ENCODE assay signal across 10 cellular contexts in genomic region chr6:26184492-26184891, GRCh38.
DNase-seq lines count a peak whose midpoint lies in the region; ATAC-seq, FAIRE-seq and TF ChIP-seq lines count a peak whose summit lies in the region.
"Had no signal": no experiment of that assay in that cellular context is flagged by ENCODE, and none has a peak within 500 bp of the region (broad histone marks: within the 10 kb centered on the region; RNA-seq: fewer than 3 reads in every experiment).

No MANE protein-coding gene starts in this region.

- intact Hi-C loops in Panc1 (cut with micrococcal nuclease; ENCODE audit: unreplicated experiment) (loop anchor here (10.0 kb wide), 1 partner anchor 100 kb away; a partner anchor contains a TSS), endothelial cell of umbilical vein (cut with micrococcal nuclease) (no loop called here)

- H3K9me3 Mint-ChIP-seq in CD8-positive, alpha-beta memory T cell: peaks cover 0 to 3% (median 0%) of the 10 kb centered on the region in 5 donors
- H3K9me3 Mint-ChIP-seq in osteocyte (ENCODE audit: unreplicated experiment): no peaks in the 10 kb centered on the region

- BruUV-seq in Panc1 (replicated peaks; lab: Mats Ljungman, UMichigan): no TSS peak
- BruUV-seq in endothelial cell of umbilical vein (replicated peaks; lab: Mats Ljungman, UMichigan): no TSS peak

- peak overlapping the region; percentile 95 for H3K4me2 ChIP-seq in endothelial cell of umbilical vein (ENCODE audit: insufficient read depth, low read length)

- H3K4me1 Mint-ChIP-seq in CD8-positive, alpha-beta memory T cell: peaks cover 46 to 58% (median 49%) of the 10 kb centered on the region in 3 donors
- H3K4me1 Mint-ChIP-seq in osteocyte (ENCODE audit: unreplicated experiment): peaks cover 26% of the 10 kb centered on the region

- peak overlapping the region in 7 of 8 donors; percentile 71 to 99 (median 97) for H3K27ac Mint-ChIP-seq in CD8-positive, alpha-beta memory T cell
- H3K27ac Mint-ChIP-seq in osteocyte (ENCODE audit: unreplicated experiment): peak overlapping the region; percentile 94

- H3K9me3 ChIP-seq in CD8-positive, alpha-beta memory T cell (ENCODE audit: low read length): no peaks in the 10 kb centered on the region
- no peaks in the 10 kb centered on the region for H3K9me3 ChIP-seq in Panc1 (ENCODE audit: control insufficient read depth, insufficient read depth, low read depth, low read length)
- no peaks in the 10 kb centered on the region for H3K9me3 ChIP-seq in endothelial cell of umbilical vein (replicated peaks; ENCODE audit: control insufficient read depth, insufficient read depth, low read length)

- no peak overlapping the region for H3K9ac ChIP-seq in endothelial cell of umbilical vein (replicated peaks; ENCODE audit: extremely low read depth, insufficient read depth, low read length)

- POLR2A ChIA-PET in CD8-positive, alpha-beta memory T cell (lab: Charles Lee): interaction anchor here (0.7 to 4.3 kb wide), 12 partner anchors 9 to 963 kb away, joined by 4 to 133 read pairs (median 26); a partner anchor contains a TSS
- POLR2A ChIA-PET in Panc1 (lab: Charles Lee) (interaction anchor here (0.7 to 2.1 kb wide), 2 partner anchors 32 to 963 kb away, joined by 8 to 9 read pairs; a partner anchor contains a TSS), endothelial cell of umbilical vein (lab: Charles Lee) (interaction anchor here (0.6 to 3.0 kb wide), 6 partner anchors 12 to 60 kb away, joined by 3 to 60 read pairs (median 28); a partner anchor contains a TSS)

- no peaks in the 10 kb centered on the region for H3K79me2 ChIP-seq in endothelial cell of umbilical vein (ENCODE audit: control insufficient read depth, insufficient read depth, low read length)

- H3K27ac ChIP-seq in CD8-positive, alpha-beta memory T cell (ENCODE audit: low read depth, low read length): no peak overlapping the region
- H3K27ac ChIP-seq in Panc1 (ENCODE audit: low read length): peak overlapping the region; percentile 95
- no peak overlapping the region for H3K27ac ChIP-seq in endothelial cell of umbilical vein (ENCODE audit: insufficient read depth, low read depth, low read length)

- peak overlapping the region; percentile 81 for H3K4me3 ChIP-seq in CD8-positive, alpha-beta memory T cell (ENCODE audit: low read length)
- H3K4me3 ChIP-seq in Panc1 (ENCODE audit: low read depth in 2 of 2, low read length in 2 of 2) (peak overlapping the region; percentile 51 to 66), endothelial cell of umbilical vein (replicated peaks in 1 of 3; ENCODE audit: insufficient read depth in 1 of 3, low read depth in 1 of 3, low read length in 3 of 3) (peak overlapping the region in 1 of 3 experiments; percentile 66)

- H2AFZ ChIP-seq in endothelial cell of umbilical vein (ENCODE audit: low read depth, low read length): no peak overlapping the region

- peak overlapping the region; percentile 86 to 99 (median 97) for H3K4me3 Mint-ChIP-seq in CD8-positive, alpha-beta memory T cell
- no peak overlapping the region for H3K4me3 Mint-ChIP-seq in osteocyte (ENCODE audit: unreplicated experiment)

- peaks cover 38% of the 10 kb centered on the region for H3K4me1 ChIP-seq in CD8-positive, alpha-beta memory T cell (ENCODE audit: insufficient read depth, low read length)
- peaks cover 30% of the 10 kb centered on the region for H3K4me1 ChIP-seq in Panc1 (ENCODE audit: control insufficient read depth, insufficient read depth, low read length)
- H3K4me1 ChIP-seq in endothelial cell of umbilical vein (ENCODE audit: control insufficient read depth, extremely low read depth, insufficient read depth, low read length): peaks cover 20% of the 10 kb centered on the region

- in situ Hi-C loops in Panc1 (cut with HindIII; ENCODE audit: low pct_unique_long_range_greater_than_20kb, low sequenced_read_pairs): no loop called here

- peaks cover 0 to 3% of the 10 kb centered on the region in 2 donors for H3K27me3 Mint-ChIP-seq in CD8-positive, alpha-beta memory T cell
- H3K27me3 Mint-ChIP-seq in osteocyte (ENCODE audit: unreplicated experiment): no peaks in the 10 kb centered on the region

- H3K36me3 Mint-ChIP-seq in CD8-positive, alpha-beta memory T cell: peaks cover 0 to 10% (median 0%) of the 10 kb centered on the region in 3 donors
- H3K36me3 Mint-ChIP-seq in osteocyte (ENCODE audit: unreplicated experiment): no peaks in the 10 kb centered on the region

- ATAC-seq in Panc1 (no peak), HG02938 (IDR thresholded peaks at IDR 0.05; ENCODE audit: unreplicated experiment) (no peak), HG03175 (IDR thresholded peaks at IDR 0.05; ENCODE audit: unreplicated experiment) (no peak), HG02852 (IDR thresholded peaks at IDR 0.05; ENCODE audit: unreplicated experiment) (no peak), HG03432 (IDR thresholded peaks at IDR 0.05; ENCODE audit: unreplicated experiment) (no peak)

- DNase-seq in CD8-positive, alpha-beta memory T cell: no peak
- no peak for DNase-seq in Panc1 (ENCODE audit: low read depth, low spot score)
- no peak for DNase-seq in endothelial cell of umbilical vein (ENCODE audit: low read depth, low spot score)
- no peak for DNase-seq in osteocyte (ENCODE audit: extremely low spot score, unreplicated experiment)
- DNase-seq: NCI-H1417 treated with DMSO at 0.1 percent for 48 hours had no signal

- FAIRE-seq in endothelial cell of umbilical vein (lab: Jason Lieb, UNC): no peak
- FAIRE-seq: TTC549 had no signal

- TF ChIP-seq CTCF in Panc1 (IDR thresholded peaks at IDR 0.05) (no peak), endothelial cell of umbilical vein (IDR thresholded peaks at IDR 0.05; ENCODE audit: extremely low read depth in 1 of 2, insufficient read depth in 1 of 2, low read depth in 1 of 2, low read length in 2 of 2) (no peak), osteocyte (IDR thresholded peaks at IDR 0.05) (no peak)

- no peaks in the 10 kb centered on the region for H3K27me3 ChIP-seq in CD8-positive, alpha-beta memory T cell (ENCODE audit: insufficient read depth, low read length, poor library complexity, severe bottlenecking)
- H3K27me3 ChIP-seq in Panc1 (ENCODE audit: control insufficient read depth, insufficient read depth, low read length) (no peaks in the 10 kb centered on the region), endothelial cell of umbilical vein (ENCODE audit: control insufficient read depth in 2 of 2, insufficient read depth in 2 of 2, low read length in 2 of 2) (no peaks in the 10 kb centered on the region)

- no peaks in the 10 kb centered on the region for H4K20me1 ChIP-seq in endothelial cell of umbilical vein (replicated peaks; ENCODE audit: control insufficient read depth, extremely low read depth, insufficient read depth, low read length)

- H3K36me3 ChIP-seq in CD8-positive, alpha-beta memory T cell (ENCODE audit: insufficient read depth, low read length): no peaks in the 10 kb centered on the region
- H3K36me3 ChIP-seq in Panc1 (ENCODE audit: control insufficient read depth, insufficient read depth, low read length) (no peaks in the 10 kb centered on the region), endothelial cell of umbilical vein (ENCODE audit: control insufficient read depth in 2 of 2, extremely low read depth in 1 of 2, insufficient read depth in 2 of 2, low read length in 2 of 2) (no peaks in the 10 kb centered on the region)

- dilution Hi-C loops in endothelial cell of umbilical vein (cut with MboI; ENCODE audit: extremely low pct_ligation_motif_present, low sequenced_read_pairs): no loop called here

- H3K9me1 ChIP-seq in endothelial cell of umbilical vein (replicated peaks; ENCODE audit: control insufficient read depth, extremely low read depth, insufficient read depth, low read length): no peaks in the 10 kb centered on the region

- CTCF ChIA-PET in CD8-positive, alpha-beta memory T cell (lab: Charles Lee): interaction anchor here (1.5 to 4.5 kb wide), 7 partner anchors 9 to 87 kb away, joined by 3 to 59 read pairs (median 15); a partner anchor contains a TSS
- CTCF ChIA-PET in Panc1 (lab: Charles Lee): no interaction called here
- CTCF ChIA-PET in endothelial cell of umbilical vein (lab: Charles Lee): interaction anchor here (1.1 to 2.6 kb wide), 4 partner anchors 8 to 92 kb away, joined by 3 to 25 read pairs (median 10); a partner anchor contains a TSS

- TF ChIP-seq POLR2A in endothelial cell of umbilical vein (IDR thresholded peaks at IDR 0.05; ENCODE audit: low read depth, low read length): no peak

TF ChIP-seq in endothelial cell of umbilical vein, 7 proteins besides CTCF, POLR2A, EP300 and RAD21:
- no peak for TF ChIP-seq MYC (IDR thresholded peaks at IDR 0.05; ENCODE audit: low read depth, low read length)
- TF ChIP-seq JUN (IDR thresholded peaks at IDR 0.05; ENCODE audit: borderline replicate concordance, insufficient read depth, insufficient read length, low read depth): no peak
- no peak for TF ChIP-seq MAX (IDR thresholded peaks at IDR 0.05; ENCODE audit: insufficient read depth, insufficient read length)
- no peak for TF ChIP-seq EZH2 (IDR thresholded peaks at IDR 0.05; ENCODE audit: borderline replicate concordance, low read depth, low read length, severe bottlenecking)
- TF ChIP-seq GATA2 (IDR thresholded peaks at IDR 0.05; ENCODE audit: insufficient read depth, insufficient read length, low read depth, low read length): no peak
- TF ChIP-seq POLR2AphosphoS5 (IDR thresholded peaks at IDR 0.05; ENCODE audit: insufficient read depth, low read depth, low read length): no peak
- no peak for TF ChIP-seq FOS (IDR thresholded peaks at IDR 0.05; ENCODE audit: borderline replicate concordance, insufficient read depth, low read length)
